11 cellular contexts compared by ENCODE assay signal in the genomic region with DNA sequence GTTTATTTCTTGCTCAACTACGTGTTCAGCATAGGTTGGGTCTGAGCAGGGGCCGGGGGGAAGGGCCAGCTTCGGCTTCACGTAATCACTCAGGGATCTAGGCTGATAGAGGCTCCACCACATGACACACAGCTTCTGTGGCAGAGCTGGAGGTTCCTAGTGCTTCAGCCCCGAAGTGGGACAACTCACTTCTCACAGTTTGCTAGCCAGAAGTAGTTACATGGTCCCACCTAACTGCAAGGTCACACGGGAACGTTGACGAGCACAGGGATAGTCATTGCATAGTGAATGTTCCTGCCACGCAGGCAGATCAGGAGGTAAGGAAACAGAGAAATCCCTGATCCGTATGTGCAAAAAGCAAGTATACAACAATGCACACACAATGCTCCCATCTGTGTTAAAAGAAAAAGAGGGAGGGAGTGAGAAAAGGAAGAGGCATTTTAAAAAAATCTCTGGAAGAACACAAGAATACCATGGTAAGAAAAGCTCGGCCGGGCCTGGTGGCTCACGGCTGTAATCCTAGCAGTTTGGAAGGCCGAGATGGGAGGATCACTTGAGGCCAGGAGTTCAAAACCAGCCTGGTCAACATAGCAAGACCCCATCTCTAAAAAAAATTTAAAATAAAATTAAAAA. TPM values are rescaled to one million over a fixed set of nuclear protein-coding genes. Genes with fewer than 3 reads are reported as not detected.
DNase-seq lines count a peak whose midpoint lies in the region; ATAC-seq and TF ChIP-seq lines count a peak whose summit lies in the region.
"Had no signal": no experiment of that assay in that cellular context is flagged by ENCODE, and none has a peak within 500 bp of the region (broad histone marks: within the 10 kb centered on the region; RNA-seq: fewer than 3 reads in every experiment).

No MANE protein-coding gene starts in this region.

- H3K9me3 ChIP-seq in breast epithelium: no peaks in the 10 kb centered on the region
- H3K9me3 ChIP-seq in vagina: no peaks in the 10 kb centered on the region
- H3K9me3 ChIP-seq: MG63, mucosa of descending colon had no signal

- TF ChIP-seq CTCF in MCF 10A (IDR thresholded peaks at IDR 0.05; ENCODE audit: unreplicated experiment) (no peak), breast epithelium (IDR thresholded peaks at IDR 0.05) (no peak), chondrocyte (IDR thresholded peaks at IDR 0.05) (no peak), vagina (IDR thresholded peaks at IDR 0.05) (no peak)

- H3K36me3 ChIP-seq in breast epithelium (no peaks in the 10 kb centered on the region), vagina (no peaks in the 10 kb centered on the region)
- H3K36me3 ChIP-seq: MG63 had no signal

- peak overlapping the region in 1 of 2 donors; percentile 7 for H3K27ac ChIP-seq in breast epithelium
- H3K27ac ChIP-seq in vagina: peak overlapping the region; percentile 21

- H3K4me1 ChIP-seq in breast epithelium: peaks cover under 1 to 6% of the 10 kb centered on the region in 2 donors
- peaks cover 77% of the 10 kb centered on the region for H3K4me1 ChIP-seq in vagina

- POLR2A ChIA-PET in MCF 10A (lab: Yijun Ruan, JAX): interaction anchor here (0.6 to 1.9 kb wide), 5 partner anchors 11 to 378 kb away, joined by 3 to 6 read pairs (median 3); partner anchors contain the start of gene ARPC1A

- no peak overlapping the region for H3K4me3 ChIP-seq in breast epithelium
- H3K4me3 ChIP-seq in vagina: no peak overlapping the region
- H3K4me3 ChIP-seq: mucosa of descending colon had no signal

- intact Hi-C loops in MCF 10A (cut with micrococcal nuclease) (no loop called here), breast epithelium (cut with DNase I; ENCODE audit: low total_unique reads) (no loop called here), vagina (cut with DNase I) (no loop called here), left colon (cut with DNase I, micrococcal nuclease) (no loop called here)

- DNase-seq in MCF 10A (ENCODE audit: unreplicated experiment) (no peak), breast epithelium (ENCODE audit: low spot score in 2 of 2) (no peak), chondrocyte (ENCODE audit: low spot score) (no peak), left lobe of liver (ENCODE audit: low spot score) (no peak), vagina (ENCODE audit: extremely low spot score in 2 of 2) (no peak), dedifferentiated amniotic fluid mesenchymal stem cell (ENCODE audit: extremely low spot score) (no peak), left colon (no peak)
- DNase-seq: MG63, mucosa of descending colon, NCI-H446 treated with DMSO at 0.1 percent for 48 hours had no signal

- ATAC-seq in left lobe of liver (peak; percentile 40), GM18870 (IDR thresholded peaks at IDR 0.05; ENCODE audit: unreplicated experiment) (no peak), left colon (no peak)
- ATAC-seq: mucosa of descending colon had no signal

- CTCF ChIA-PET in MCF 10A (lab: Yijun Ruan, JAX): interaction anchor here (0.6 to 0.7 kb wide), 3 partner anchors 186 to 347 kb away, joined by 3 read pairs; partner anchors contain the start of gene ARPC1A

- H3K27me3 ChIP-seq in breast epithelium (no peaks in the 10 kb centered on the region), vagina (no peaks in the 10 kb centered on the region)
- H3K27me3 ChIP-seq: MG63 had no signal

- no TSS peak for BruUV-seq in MCF 10A (replicated peaks; lab: Mats Ljungman, UMichigan)

- peaks cover 57% of the 10 kb centered on the region for H3K4me1 Mint-ChIP-seq in MCF 10A (ENCODE audit: insufficient read depth, unreplicated experiment)
- H3K4me1 Mint-ChIP-seq in chondrocyte (ENCODE audit: low read depth): peaks cover 53% of the 10 kb centered on the region

- H3K4me3 Mint-ChIP-seq in MCF 10A (ENCODE audit: unreplicated experiment) (no peak overlapping the region), chondrocyte (ENCODE audit: unreplicated experiment) (no peak overlapping the region)

- TF ChIP-seq POLR2A in breast epithelium (IDR thresholded peaks at IDR 0.05) (no peak), vagina (IDR thresholded peaks at IDR 0.05) (no peak)

- H3K36me3 Mint-ChIP-seq in MCF 10A (ENCODE audit: insufficient read depth, unreplicated experiment) (no peaks in the 10 kb centered on the region), chondrocyte (ENCODE audit: low read depth) (no peaks in the 10 kb centered on the region)

- H3K27me3 Mint-ChIP-seq in MCF 10A (ENCODE audit: insufficient read depth, unreplicated experiment): no peaks in the 10 kb centered on the region
- H3K27me3 Mint-ChIP-seq in chondrocyte (ENCODE audit: low read depth): no peaks in the 10 kb centered on the region

- H3K9me3 Mint-ChIP-seq in MCF 10A (ENCODE audit: unreplicated experiment) (no peaks in the 10 kb centered on the region), chondrocyte (ENCODE audit: low read depth) (no peaks in the 10 kb centered on the region)

- peak overlapping the region; percentile 24 for H3K27ac Mint-ChIP-seq in MCF 10A (ENCODE audit: low read depth, unreplicated experiment)
- H3K27ac Mint-ChIP-seq in chondrocyte (ENCODE audit: unreplicated experiment): peak overlapping the region; percentile 92

RNA-seq across cellular contexts. Expression of gene SMURF1, which starts 16.9 kb away (rescaled TPM):
- total RNA-seq in MCF 10A (2022) (19.9 and 20.3 TPM in 2 replicates), breast epithelium (10 to 100 TPM; 20.2 to 28.7 (median 25.9) TPM), chondrocyte (28.2 to 32.2 TPM (median 30.2 TPM) in 3 replicates), left lobe of liver (13.5 TPM), vagina (30.0 TPM), left colon (10 to 100 TPM; 28.2 to 28.4 TPM)
